ENCODE assay signal across 20 cellular contexts in the genomic region with DNA sequence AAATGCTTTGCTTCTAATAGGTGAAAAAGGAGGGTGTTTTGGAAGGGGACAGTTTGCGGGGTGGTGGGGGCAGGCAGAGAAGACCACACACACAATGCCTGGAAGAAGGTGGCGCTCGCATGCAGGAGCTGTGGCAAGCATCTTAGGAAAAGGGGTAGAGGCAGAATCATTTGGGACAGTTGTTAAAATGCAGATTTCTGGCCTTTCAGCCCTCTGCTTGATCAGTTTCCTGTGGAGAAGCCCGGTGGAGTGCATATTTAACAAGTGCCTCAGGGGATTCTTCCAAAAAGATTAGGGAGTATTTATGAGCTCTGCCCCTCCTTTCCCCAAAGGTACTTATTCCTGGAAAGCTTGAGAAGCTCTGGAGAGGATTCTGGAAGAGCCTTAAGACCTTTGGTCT. TPM values are rescaled to one million over a fixed set of nuclear protein-coding genes. Genes with fewer than 3 reads are reported as not detected.
DNase-seq lines count a peak whose midpoint lies in the region; ATAC-seq and TF ChIP-seq lines count a peak whose summit lies in the region.
"Had no signal": no experiment of that assay in that cellular context is flagged by ENCODE, and none has a peak within 500 bp of the region (broad histone marks: within the 10 kb centered on the region; RNA-seq: fewer than 3 reads in every experiment).

No MANE protein-coding gene starts in this region.

- no peaks in the 10 kb centered on the region for H3K36me3 ChIP-seq in A673 (ENCODE audit: insufficient read depth, low read length, poor library complexity, severe bottlenecking)
- H3K36me3 ChIP-seq in HAP-1 (replicated peaks) = peaks cover 7% of the 10 kb centered on the region; the same call in 1 of the 2 replicates
- no peaks in the 10 kb centered on the region for H3K36me3 ChIP-seq in right atrium auricular region
- H3K36me3 ChIP-seq: ascending aorta, gastrocnemius medialis had no signal

- H3K27me3 Mint-ChIP-seq in brain = peaks cover 3% of the 10 kb centered on the region
- H3K27me3 Mint-ChIP-seq: stimulated activated naive CD8-positive, alpha-beta T cell treated with anti-CD3 and anti-CD28 coated beads, Interleukin-15, amount 100 ng/mL, for 72 hours had no signal

- CTCF ChIA-PET in A673 (lab: Charles Lee) = interaction anchor here (0.6 to 2.7 kb wide), 3 partner anchors 10 to 166 kb away, joined by 3 to 17 read pairs (median 11); no protein-coding TSS in a partner anchor

- peak overlapping the region in 2 of 5 experiments; percentile 2 to 35 for H3K27ac Mint-ChIP-seq in brain

- no peak for ATAC-seq in GM21423 (IDR thresholded peaks at IDR 0.05; ENCODE audit: unreplicated experiment)
- ATAC-seq: gastrocnemius medialis; stimulated activated naive CD8-positive, alpha-beta T cell treated with anti-CD3 and anti-CD28 coated beads, Interleukin-15, amount 100 ng/mL, for 72 hours had no signal

- peak overlapping the region; percentile 5 to 98 (median 44) for H3K4me3 Mint-ChIP-seq in brain
- H3K4me3 Mint-ChIP-seq: stimulated activated naive CD8-positive, alpha-beta T cell treated with anti-CD3 and anti-CD28 coated beads, Interleukin-15, amount 100 ng/mL, for 72 hours had no signal

- DNase-seq in A673 (ENCODE audit: low spot score) (no peak), HAP-1 (ENCODE audit: low spot score in 2 of 2) (peak; percentile 62 to 92), left kidney (ENCODE audit: low read depth, low spot score) (peak; percentile 6), cerebellum (ENCODE audit: low spot score) (no peak), right atrium auricular region (ENCODE audit: low spot score) (no peak), HT-29 (ENCODE audit: low spot score) (no peak)
- DNase-seq: activated CD4-positive, alpha-beta T cell treated with anti-CD3 and anti-CD28 coated beads for 1 hour; activated gamma-delta T cell treated with Interleukin-2 at 50 U/mL for 16 hours; cortex of kidney; EL; gastrocnemius medialis; IMR-90; NCI-H2029 treated with DMSO at 0.1 percent for 48 hours; stimulated activated naive CD8-positive, alpha-beta T cell treated with anti-CD3 and anti-CD28 coated beads, Interleukin-15, amount 100 ng/mL, for 72 hours; T-helper 9 cell had no signal

- TF ChIP-seq CTCF in A673 (conservative IDR thresholded peaks at IDR 0.05; ENCODE audit: low read depth, low read length) = no peak
- no peak for TF ChIP-seq CTCF in brain (conservative IDR thresholded peaks at IDR 0.05)
- no peak for TF ChIP-seq CTCF in right atrium auricular region (IDR thresholded peaks at IDR 0.05)

- intact Hi-C loops in A673 (cut with micrococcal nuclease; ENCODE audit: unreplicated experiment) = no loop called here

- BruUV-seq in A673 (replicated peaks; lab: Mats Ljungman, UMichigan) = no TSS peak

- POLR2A ChIA-PET in A673 (lab: Charles Lee; ENCODE audit: low non-redundant PET) = no interaction called here

- H3K9me3 Mint-ChIP-seq in brain = peaks cover 0 to 2% (median 2%) of the 10 kb centered on the region in 5 experiments
- H3K9me3 Mint-ChIP-seq: stimulated activated naive CD8-positive, alpha-beta T cell treated with anti-CD3 and anti-CD28 coated beads, Interleukin-15, amount 100 ng/mL, for 72 hours had no signal

- peaks cover 31% of the 10 kb centered on the region for H3K4me1 ChIP-seq in A673 (ENCODE audit: insufficient read depth, low read length, poor library complexity, severe bottlenecking)
- H3K4me1 ChIP-seq in HAP-1 = peaks cover 39% of the 10 kb centered on the region
- peaks cover 0 to 19% of the 10 kb centered on the region in 2 donors for H3K4me1 ChIP-seq in right atrium auricular region

- H3K27me3 ChIP-seq in A673 (replicated peaks; ENCODE audit: insufficient read depth, low read depth, low read length, poor library complexity) = no peaks in the 10 kb centered on the region
- no peaks in the 10 kb centered on the region for H3K27me3 ChIP-seq in HAP-1 (ENCODE audit: low read depth)
- H3K27me3 ChIP-seq in right atrium auricular region = no peaks in the 10 kb centered on the region
- H3K27me3 ChIP-seq: ascending aorta, gastrocnemius medialis, SJSA1 had no signal

- H3K36me3 Mint-ChIP-seq in brain = peaks cover 51% of the 10 kb centered on the region

- peak overlapping the region; percentile 19 for H3K27ac ChIP-seq in A673 (ENCODE audit: low read depth, low read length, poor library complexity, severe bottlenecking)
- no peak overlapping the region for H3K27ac ChIP-seq in right atrium auricular region
- H3K27ac ChIP-seq: ascending aorta, epithelial cell of prostate, SJSA1 had no signal

- no peak overlapping the region for H3K4me3 ChIP-seq in A673 (ENCODE audit: low read depth, low read length, poor library complexity, severe bottlenecking)
- H3K4me3 ChIP-seq in HAP-1 = no peak overlapping the region
- no peak overlapping the region for H3K4me3 ChIP-seq in right atrium auricular region
- H3K4me3 ChIP-seq: ascending aorta, gastrocnemius medialis, SJSA1 had no signal

- H3K9me3 ChIP-seq in A673 (ENCODE audit: low read depth, low read length, poor library complexity, severe bottlenecking) (no peaks in the 10 kb centered on the region), HAP-1 (no peaks in the 10 kb centered on the region), right atrium auricular region (no peaks in the 10 kb centered on the region)
- H3K9me3 ChIP-seq: ascending aorta, gastrocnemius medialis, SJSA1 had no signal

- H3K4me1 Mint-ChIP-seq in brain = peaks cover 55% of the 10 kb centered on the region

- in situ Hi-C loops in HAP-1 (cut with MboI; ENCODE audit: low sequenced_read_pairs) = no loop called here

RNA-seq across cellular contexts. Expression of gene NOCT, which starts 4.8 kb away (rescaled TPM):
- 20.5 and 27.6 TPM in 2 replicates for total RNA-seq in A673 (2021)
- polyA plus RNA-seq in brain (ENCODE audit: insufficient read depth, low read depth, low replicate concordance) = 4.2 TPM
- total RNA-seq in cerebellum = 17.2 TPM
- total RNA-seq in right atrium auricular region = 1 to 10 TPM; 6.7 to 6.8 TPM
- total RNA-seq in HT-29 (2014; rRNA removed; shearing (Covaris generic)) = 20.4 and 26.0 TPM in 2 replicates

Comparison
In these comparisons a context has a peak if more than half of its experiments do, and no peak if none do; other contexts are left out.
1. DNase-seq: peak in HAP-1 (2 of 2) and left kidney (single experiment); none in A673 (single experiment), cerebellum (single experiment), right atrium auricular region (single experiment) and HT-29 (single experiment).